In genomic region chr2:38376683-38377500, GRCh38 we compare ENCODE assay signal across 8 cellular contexts. TPM values are rescaled to one million over a fixed set of nuclear protein-coding genes. Genes with fewer than 3 reads are reported as not detected.
DNase-seq lines count a peak whose midpoint lies in the region; ATAC-seq and TF ChIP-seq lines count a peak whose summit lies in the region.

TSS of gene ATL2 (minus strand) at chr2:38377273. CDS start at chr2:38377260, 13 bp downstream.

- H3K4me3 ChIP-seq in liver (ENCODE audit: low read depth in 1 of 3, low read length in 3 of 3): peak within 1 kb of the TSS; percentile 80 to 85 (median 84)

- TF ChIP-seq RAD21 in liver (IDR thresholded peaks at IDR 0.05): peak in 1 of 2 donors; percentile 38

- H3K9ac ChIP-seq in liver (ENCODE audit: low read depth in 1 of 2, low read length in 2 of 2): peak within 1 kb of the TSS; percentile 47 to 79

- H3K27ac ChIP-seq in C4-2B: peak within 1 kb of the TSS; percentile 90
- H3K27ac ChIP-seq in liver (ENCODE audit: low read depth in 1 of 2, low read length in 2 of 2): peak within 1 kb of the TSS; percentile 93 to 98

- DNase-seq in NCI-H748 (lab: John Stamatoyannopoulos, UW; ENCODE audit: unreplicated experiment): peak; percentile 92
- peak; percentile 84 to 88 for DNase-seq in activated CD4-positive, alpha-beta T cell treated with anti-CD3 and anti-CD28 coated beads, Interleukin-2, amount 50 U/mL, for 24 hours (ENCODE audit: low read depth in 1 of 2, low spot score in 1 of 2)
- peak; percentile 96 for DNase-seq in dermis blood vessel endothelial cell
- DNase-seq in stimulated activated CD4-positive, alpha-beta T cell treated with anti-CD3 and anti-CD28 coated beads, Interleukin-4, amount 100 ng/mL, for 24 hours: peak; percentile 91

- ATAC-seq in GM19351 (IDR thresholded peaks at IDR 0.05; ENCODE audit: unreplicated experiment) (peak; percentile 80), HG03521 (IDR thresholded peaks at IDR 0.05; ENCODE audit: unreplicated experiment) (peak; percentile 81)

- H3K9me3 ChIP-seq in liver (ENCODE audit: control insufficient read depth in 4 of 4, low read length in 3 of 4): no peaks in the 10 kb centered on the region

- H3K36me3 ChIP-seq in liver (ENCODE audit: control insufficient read depth in 4 of 4, insufficient read depth in 3 of 4, low read depth in 1 of 4, low read length in 3 of 4): no peaks in the 10 kb centered on the region

- no peaks in the 10 kb centered on the region for H3K27me3 ChIP-seq in liver (ENCODE audit: control insufficient read depth in 4 of 4, insufficient read depth in 4 of 4, low read length in 3 of 4)

- under 1% methylated on average over 116 of the region's 116 CpGs for WGBS in liver

- TF ChIP-seq CTCF in C4-2B (conservative IDR thresholded peaks at IDR 0.05) (peak; percentile 74), liver (IDR thresholded peaks at IDR 0.05; ENCODE audit: low read depth, low read length, missing input control) (peak; percentile 52)

- H3K4me1 ChIP-seq in liver (ENCODE audit: control insufficient read depth in 4 of 4, insufficient read depth in 4 of 4, low read length in 3 of 4): peaks cover 7 to 49% (median 30%) of the 10 kb centered on the region in 4 donors

TF ChIP-seq in liver, 16 proteins besides CTCF, POLR2A, EP300 and RAD21:
- no peak for TF ChIP-seq ATF3 (IDR thresholded peaks at IDR 0.05)
- peak; percentile 56 for TF ChIP-seq TAF1 (conservative IDR thresholded peaks at IDR 0.05)
- TF ChIP-seq EGR1 (IDR thresholded peaks at IDR 0.05; ENCODE audit: low read depth in 2 of 2): peak in 1 of 2 donors; percentile 29
- peak; percentile 38 for TF ChIP-seq FOXA1 (IDR thresholded peaks at IDR 0.05)
- peak; percentile 61 for TF ChIP-seq SP1 (IDR thresholded peaks at IDR 0.05)
- TF ChIP-seq HNF4G (IDR thresholded peaks at IDR 0.05): no peak
- TF ChIP-seq GABPA (IDR thresholded peaks at IDR 0.05 in 1 of 2, conservative IDR thresholded peaks at IDR 0.05 in 1 of 2): no peak
- TF ChIP-seq RXRA (IDR thresholded peaks at IDR 0.05): peak; percentile 23 to 27
- TF ChIP-seq REST (IDR thresholded peaks at IDR 0.05): peak; percentile 71
- peak; percentile 97 for TF ChIP-seq YY1 (IDR thresholded peaks at IDR 0.05)
- TF ChIP-seq NR2F2 (IDR thresholded peaks at IDR 0.05): no peak
- TF ChIP-seq ZBTB33 (IDR thresholded peaks at IDR 0.05): no peak

RNA-seq across cellular contexts. Expression of gene ATL2, which starts in this region (rescaled TPM):
- 107 and 129 TPM in 2 replicates for total RNA-seq in dermis blood vessel endothelial cell
- total RNA-seq in liver: 100 to 1,000 TPM in 1 of 2 donors, 10 to 100 TPM in 1; 66.4 to 163 TPM
- 10 to 100 TPM; 21.0 to 25.1 TPM for polyA plus RNA-seq in liver

Comparison
In these comparisons a context has a peak if more than half of its experiments do, and no peak if none do; other contexts are left out.
1. Peak in every context shown above with its lines: DNase-seq, ATAC-seq, H3K4me3 ChIP-seq and H3K27ac ChIP-seq.